In genomic region chr2:23681356-23682140, GRCh38 we compare ENCODE assay signal across 20 cellular contexts.
A peak's percentile ranks its signal among the peaks of the same experiment; 100 is the strongest.
DNase-seq lines count a peak whose midpoint lies in the region; ATAC-seq, FAIRE-seq and TF ChIP-seq lines count a peak whose summit lies in the region.
"Had no signal": no experiment of that assay in that cellular context is flagged by ENCODE, and none has a peak within 500 bp of the region (broad histone marks: within the 10 kb centered on the region; RNA-seq: fewer than 3 reads in every experiment).

No MANE protein-coding gene starts in this region.

- no peak for FAIRE-seq in K562 (lab: Jason Lieb, UNC)
- FAIRE-seq: A204.1, GM19239 had no signal

- no peaks in the 10 kb centered on the region for H4K20me1 ChIP-seq in K562 (replicated peaks; ENCODE audit: control insufficient read depth, insufficient read depth, low read length)

- H3K4me1 ChIP-seq in K562 (replicated peaks in 1 of 2; ENCODE audit: control insufficient read depth in 2 of 2, insufficient read depth in 2 of 2, low read length in 2 of 2) (peaks cover 0 to 3% of the 10 kb centered on the region in 2 experiments; a peak in 1 of 5 replicates), neuronal stem cell (ENCODE audit: control insufficient read depth in 2 of 2, insufficient read depth in 1 of 2, low read depth in 1 of 2, low read length in 2 of 2) (peaks cover 8 to 14% of the 10 kb centered on the region in 2 donors)
- H3K4me1 ChIP-seq: Caco-2, SJSA1 had no signal

- H3K18ac ChIP-seq in neuronal stem cell (ENCODE audit: low read length): no peak overlapping the region

- in situ Hi-C loops in K562 (cut with MboI): no loop called here

- H2AK5ac ChIP-seq in neuronal stem cell (ENCODE audit: low read depth, low read length): peak overlapping the region; percentile 71

- H2BK12ac ChIP-seq in neuronal stem cell (ENCODE audit: low read length): no peak overlapping the region

- DNase-seq in NCI-H82 (lab: John Stamatoyannopoulos, UW): peak; percentile 70
- DNase-seq in NCI-H82 treated with DMSO at 0.1 percent for 48 hours (lab: John Stamatoyannopoulos, UW; ENCODE audit: unreplicated experiment): no peak
- DNase-seq in NCI-H2171 (lab: John Stamatoyannopoulos, UW): peak; percentile 73
- no peak for DNase-seq in K562 (ENCODE audit: extremely low read depth in 1 of 4, low spot score in 3 of 4)
- DNase-seq in neuronal stem cell (ENCODE audit: low spot score): no peak
- no peak for DNase-seq in activated T-cell treated with anti-CD3 and anti-CD28 coated beads, Interleukin-2, amount 50 U/mL, for 1 hour
- no peak for DNase-seq in head of caudate nucleus
- DNase-seq in NCI-H187 (lab: John Stamatoyannopoulos, UW): no peak
- DNase-seq: Caco-2; CD4-positive, CD25-positive, alpha-beta regulatory T cell; DMS53; GF-D8; Kasumi-1; NCI-H510A; OCI-M1; T-helper 1 cell had no signal

- no peak for TF ChIP-seq POLR2A in K562 (conservative IDR thresholded peaks at IDR 0.05)

- no peak overlapping the region for H3K14ac ChIP-seq in neuronal stem cell (ENCODE audit: low read length)

- H3K27me3 ChIP-seq in K562 (ENCODE audit: control insufficient read depth in 2 of 2, insufficient read depth in 2 of 2, low read length in 2 of 2) (peaks cover 27 to 91% of the 10 kb centered on the region in 2 experiments), neuronal stem cell (ENCODE audit: control insufficient read depth in 3 of 3, insufficient read depth in 3 of 3, low read depth in 1 of 3, low read length in 3 of 3) (no peaks in the 10 kb centered on the region)
- H3K27me3 ChIP-seq: SJSA1 had no signal

- no peak overlapping the region for H3K9ac ChIP-seq in K562 (ENCODE audit: insufficient read depth in 1 of 2, low read depth in 2 of 2, low read length in 2 of 2)
- no peak overlapping the region for H3K9ac ChIP-seq in neuronal stem cell (ENCODE audit: low read depth, low read length, poor library complexity)

- H3K4me2 ChIP-seq in K562 (ENCODE audit: insufficient read depth, low read length) (no peak overlapping the region), neuronal stem cell (ENCODE audit: insufficient read depth, low read length, poor library complexity, severe bottlenecking) (no peak overlapping the region)

- no peaks in the 10 kb centered on the region for H3K36me3 ChIP-seq in K562 (ENCODE audit: control insufficient read depth, insufficient read depth, low read length)
- no peaks in the 10 kb centered on the region for H3K36me3 ChIP-seq in neuronal stem cell (replicated peaks in 1 of 2; ENCODE audit: control insufficient read depth in 2 of 2, insufficient read depth in 2 of 2, low read length in 2 of 2)
- H3K36me3 ChIP-seq: SJSA1 had no signal

- H4K8ac ChIP-seq in neuronal stem cell (ENCODE audit: low read depth, low read length): no peak overlapping the region

- no peak overlapping the region for H2BK120ac ChIP-seq in neuronal stem cell (ENCODE audit: low read depth, low read length)

- ATAC-seq in K562: peak; percentile 31; the same call in 1 of the 3 replicates
- ATAC-seq: Right ventricle myocardium inferior had no signal

- POLR2A ChIA-PET in K562 (lab: Yijun Ruan, JAX): interaction anchor here (0.5 to 0.6 kb wide), 2 partner anchors 9 to 10 kb away, joined by 3 read pairs; no protein-coding TSS in a partner anchor

- H3K4me3 ChIP-seq in K562 (no peak overlapping the region), neuronal stem cell (ENCODE audit: low read length in 2 of 2) (no peak overlapping the region)
- H3K4me3 ChIP-seq: SJSA1 had no signal

- no peak overlapping the region for H3K4ac ChIP-seq in neuronal stem cell (ENCODE audit: low read length)

- WGBS in K562 (ENCODE audit: insufficient coverage, low coverage, missing lambda C conversion rate): 6% methylated on average over 14 of the region's 15 CpGs
- no CpG with 5 or more reads among the region's 15 CpGs for WGBS in neuronal stem cell (ENCODE audit: extremely low coverage in 2 of 2, insufficient read length in 2 of 2, insufficient replicate concordance in 1 of 2), 2 donors

- no peak for TF ChIP-seq CTCF in K562 (IDR thresholded peaks at IDR 0.05 in 2 of 3, conservative IDR thresholded peaks at IDR 0.05 in 1 of 3; ENCODE audit: insufficient read depth in 2 of 3, low read depth in 1 of 3, low read length in 3 of 3)

- no peak for TF ChIP-seq RAD21 in K562 (CRISPR knock-in tag; conservative IDR thresholded peaks at IDR 0.05 in 1 of 2, IDR thresholded peaks at IDR 0.05 in 1 of 2)

- H2BK15ac ChIP-seq in neuronal stem cell (ENCODE audit: low read length): no peak overlapping the region

- no peaks in the 10 kb centered on the region for H3K79me2 ChIP-seq in K562 (ENCODE audit: control insufficient read depth, insufficient read depth, low read length)

- no peaks in the 10 kb centered on the region for H3K79me1 ChIP-seq in neuronal stem cell (ENCODE audit: low read depth, low read length)

- H3K27ac ChIP-seq in K562 (ENCODE audit: extremely low read depth, low read depth, low read length): no peak overlapping the region
- no peak overlapping the region for H3K27ac ChIP-seq in neuronal stem cell (replicated peaks; ENCODE audit: low read length)
- H3K27ac ChIP-seq: SJSA1 had no signal

- intact Hi-C loops in K562 (cut with micrococcal nuclease): no loop called here
- intact Hi-C loops in head of caudate nucleus (cut with DNase I): no loop called here

- CTCF ChIA-PET in K562 (lab: Yijun Ruan, JAX; ENCODE audit: low intra/inter-chr PET ratio): no interaction called here

- no peaks in the 10 kb centered on the region for H3K9me3 ChIP-seq in K562 (replicated peaks; ENCODE audit: control insufficient read depth, insufficient read depth, low read depth, low read length)
- peaks cover 0 to 17% of the 10 kb centered on the region in 2 donors for H3K9me3 ChIP-seq in neuronal stem cell (replicated peaks in 1 of 2; ENCODE audit: control insufficient read depth in 2 of 2, insufficient read depth in 1 of 2, low read depth in 1 of 2, low read length in 2 of 2)
- H3K9me3 ChIP-seq: Caco-2 had no signal

- H2BK5ac ChIP-seq in neuronal stem cell (ENCODE audit: low read length): no peak overlapping the region

- H2AFZ ChIP-seq in K562 (ENCODE audit: low read depth, low read length): no peak overlapping the region
- no peak overlapping the region for H2AFZ ChIP-seq in neuronal stem cell (ENCODE audit: low read length)

- peaks cover 4% of the 10 kb centered on the region for H3K9me1 ChIP-seq in K562 (ENCODE audit: control insufficient read depth, insufficient read depth, low read length)

- no peak overlapping the region for H3K23ac ChIP-seq in neuronal stem cell (ENCODE audit: low read depth, low read length, poor library complexity)

- no TSS peak for BruUV-seq in K562 (replicated peaks; lab: Mats Ljungman, UMichigan)

- H4K91ac ChIP-seq in neuronal stem cell (ENCODE audit: low read depth, low read length, poor library complexity): no peak overlapping the region

- no peak for TF ChIP-seq EP300 in K562 (IDR thresholded peaks at IDR 0.05; ENCODE audit: low read length)

TF ChIP-seq in K562, 482 proteins besides CTCF, POLR2A, EP300 and RAD21:
- TF ChIP-seq ZNF583 (CRISPR knock-in tag; IDR thresholded peaks at IDR 0.05) (no peak), CHAMP1 (IDR thresholded peaks at IDR 0.05) (no peak), NRF1 (conservative IDR thresholded peaks at IDR 0.05 in 1 of 2, IDR thresholded peaks at IDR 0.05 in 1 of 2) (peak; percentile 56 to 59), ESRRA (IDR thresholded peaks at IDR 0.05; ENCODE audit: borderline replicate concordance, low read depth) (no peak), ZNF778 (CRISPR knock-in tag; IDR thresholded peaks at IDR 0.05) (no peak), HNRNPL (IDR thresholded peaks at IDR 0.05; ENCODE audit: low read depth, low read length) (no peak)

Comparison
In these comparisons a context has a peak if more than half of its experiments do, and no peak if none do; other contexts are left out.
1. DNase-seq: peak in NCI-H82 (single experiment) and NCI-H2171 (single experiment); none in NCI-H82 treated with DMSO at 0.1 percent for 48 hours (single experiment), K562 (0 of 4), neuronal stem cell (single experiment), activated T-cell treated with anti-CD3 and anti-CD28 coated beads, Interleukin-2, amount 50 U/mL, for 1 hour (single experiment), head of caudate nucleus (0 of 42) and NCI-H187 (0 of 2).